In genomic region chr4:6561706-6562371, GRCh38 we compare ENCODE assay signal across 1 cellular context.
TF ChIP-seq lines count a peak whose summit lies in the region.

No MANE protein-coding gene starts in this region.

TF ChIP-seq in WTC11, 78 proteins besides CTCF, POLR2A, EP300 and RAD21 (continued from another document):
- TF ChIP-seq AFF4 (CRISPR knock-in tag; IDR thresholded peaks at IDR 0.05; ENCODE audit: borderline replicate concordance) = no peak
- no peak for TF ChIP-seq SMAD4 (CRISPR knock-in tag; IDR thresholded peaks at IDR 0.05)
